10 cellular contexts compared by ENCODE assay signal in genomic region chr6:11229267-11230043, GRCh38. TPM values are rescaled to one million over a fixed set of nuclear protein-coding genes. Genes with fewer than 3 reads are reported as not detected.
DNase-seq lines count a peak whose midpoint lies in the region; ATAC-seq and TF ChIP-seq lines count a peak whose summit lies in the region.
"Had no signal": no experiment of that assay in that cellular context is flagged by ENCODE, and none has a peak within 500 bp of the region (broad histone marks: within the 10 kb centered on the region; RNA-seq: fewer than 3 reads in every experiment).

No MANE protein-coding gene starts in this region.

- H3K4me1 ChIP-seq in PC-9 (replicated peaks; ENCODE audit: insufficient read depth) (peaks cover 35% of the 10 kb centered on the region), SJCRH30 (no peaks in the 10 kb centered on the region)
- H3K4me1 ChIP-seq in naive thymus-derived CD4-positive, alpha-beta T cell (ENCODE audit: control insufficient read depth in 2 of 2, insufficient read depth in 2 of 2, low read length in 2 of 2), result peaks cover 9 to 25% of the 10 kb centered on the region in 2 donors

- no peaks in the 10 kb centered on the region for H4K20me1 ChIP-seq in PC-9 (ENCODE audit: insufficient read depth)

- peak overlapping the region; percentile 96 for H3K4me3 Mint-ChIP-seq in neural crest cell
- H3K4me3 Mint-ChIP-seq in naive thymus-derived CD8-positive, alpha-beta T cell, result peak overlapping the region in 1 of 10 donors; percentile 45
- H3K4me3 Mint-ChIP-seq in naive thymus-derived CD4-positive, alpha-beta T cell, result peak overlapping the region in 2 of 10 donors; percentile 28 to 74

- 0 out of 2 replicates have a peak overlapping the region, but pooled peaks have one; percentile 23 for H2AFZ ChIP-seq in PC-9

- peaks cover 88% of the 10 kb centered on the region for H3K4me1 Mint-ChIP-seq in neural crest cell
- peaks cover 20 to 75% (median 41%) of the 10 kb centered on the region in 4 donors for H3K4me1 Mint-ChIP-seq in naive thymus-derived CD8-positive, alpha-beta T cell
- H3K4me1 Mint-ChIP-seq in naive thymus-derived CD4-positive, alpha-beta T cell, result peaks cover 30 to 79% (median 43%) of the 10 kb centered on the region in 7 donors

- no peaks in the 10 kb centered on the region for H3K27me3 ChIP-seq in PC-9 (ENCODE audit: insufficient read depth, low read depth)
- no peaks in the 10 kb centered on the region for H3K27me3 ChIP-seq in naive thymus-derived CD4-positive, alpha-beta T cell (ENCODE audit: control insufficient read depth in 2 of 2, insufficient read depth in 2 of 2, low read length in 2 of 2)
- no peaks in the 10 kb centered on the region for H3K27me3 ChIP-seq in SJCRH30

- CTCF ChIA-PET in PC-9 (lab: Charles Lee), result interaction anchor here (0.6 to 1.0 kb wide), 3 partner anchors 22 to 1119 kb away, joined by 3 to 4 read pairs (median 3); no protein-coding TSS in a partner anchor
- CTCF ChIA-PET in naive thymus-derived CD4-positive, alpha-beta T cell (lab: Charles Lee), result interaction anchor here (0.6 to 1.0 kb wide), 2 partner anchors 152 to 301 kb away, joined by 3 read pairs; no protein-coding TSS in a partner anchor

- H3K27ac ChIP-seq in PC-9 (peak overlapping the region; percentile 81), SJCRH30 (no peak overlapping the region)
- no peak overlapping the region for H3K27ac ChIP-seq in naive thymus-derived CD4-positive, alpha-beta T cell (ENCODE audit: low read depth, low read length)

- peaks cover 75% of the 10 kb centered on the region for H3K79me2 ChIP-seq in PC-9 (ENCODE audit: low read depth)

- H3K27me3 Mint-ChIP-seq in neural crest cell (ENCODE audit: low read depth), result no peaks in the 10 kb centered on the region
- H3K27me3 Mint-ChIP-seq in naive thymus-derived CD8-positive, alpha-beta T cell, result no peaks in the 10 kb centered on the region
- H3K27me3 Mint-ChIP-seq in naive thymus-derived CD4-positive, alpha-beta T cell, result no peaks in the 10 kb centered on the region

- H3K4me3 ChIP-seq in AG10803 (ENCODE audit: low read length) (peak overlapping the region; percentile 90), PC-9 (peak overlapping the region; percentile 81), SJCRH30 (no peak overlapping the region)
- H3K4me3 ChIP-seq in naive thymus-derived CD4-positive, alpha-beta T cell (ENCODE audit: low read length), result no peak overlapping the region

- H3K36me3 ChIP-seq in PC-9 (ENCODE audit: low read depth) (peaks cover 14% of the 10 kb centered on the region; the same call in 1 of the 2 replicates), SJCRH30 (no peaks in the 10 kb centered on the region)
- no peaks in the 10 kb centered on the region for H3K36me3 ChIP-seq in naive thymus-derived CD4-positive, alpha-beta T cell (ENCODE audit: control insufficient read depth in 2 of 3, insufficient read depth in 3 of 3, low read length in 3 of 3)

- intact Hi-C loops in PC-9 (cut with micrococcal nuclease; ENCODE audit: unreplicated experiment), result loop anchor here (1.0 to 5.0 kb wide), 5 partner anchors 17 to 183 kb away; partner anchors contain the start of gene SMIM13
- intact Hi-C loops in naive thymus-derived CD4-positive, alpha-beta T cell (cut with micrococcal nuclease), result loop anchor here (5.0 to 10.0 kb wide), 4 partner anchors 48 to 535 kb away; partner anchors contain the start of genes C6orf52 (in 1 of the 2) and PAK1IP1 (in 1 of the 2)

- no TSS peak for BruUV-seq in PC-9 (replicated peaks; lab: Mats Ljungman, UMichigan)

- peaks cover 6% of the 10 kb centered on the region for H3K36me3 Mint-ChIP-seq in neural crest cell (ENCODE audit: low read depth)
- H3K36me3 Mint-ChIP-seq in naive thymus-derived CD8-positive, alpha-beta T cell, result no peaks in the 10 kb centered on the region
- H3K36me3 Mint-ChIP-seq in naive thymus-derived CD4-positive, alpha-beta T cell, result peaks cover 0 to 35% (median 8%) of the 10 kb centered on the region in 5 donors

- H3K9me2 ChIP-seq in PC-9 (ENCODE audit: insufficient read depth), result no peaks in the 10 kb centered on the region

- POLR2A ChIA-PET in PC-9 (lab: Charles Lee; ENCODE audit: unreplicated experiment), result interaction anchor here (0.6 to 1.0 kb wide), 11 partner anchors 12 to 709 kb away, joined by 3 to 17 read pairs (median 4); no protein-coding TSS in a partner anchor
- POLR2A ChIA-PET in naive thymus-derived CD8-positive, alpha-beta T cell (lab: Charles Lee), result interaction anchor here (0.9 kb wide), 1 partner anchor 95 kb away, joined by 3 read pairs; no protein-coding TSS in a partner anchor
- POLR2A ChIA-PET in naive thymus-derived CD4-positive, alpha-beta T cell (lab: Charles Lee), result no interaction called here

- peak overlapping the region; percentile 36 for H3K27ac Mint-ChIP-seq in neural crest cell (ENCODE audit: unreplicated experiment)
- H3K27ac Mint-ChIP-seq in naive thymus-derived CD8-positive, alpha-beta T cell, result no peak overlapping the region
- no peak overlapping the region for H3K27ac Mint-ChIP-seq in naive thymus-derived CD4-positive, alpha-beta T cell

- peaks cover 37% of the 10 kb centered on the region for H3F3A ChIP-seq in PC-9 (ENCODE audit: insufficient read depth, low read depth)

- H3K9me3 ChIP-seq in PC-9 (ENCODE audit: insufficient read depth, low read depth) (no peaks in the 10 kb centered on the region), SJCRH30 (replicated peaks) (no peaks in the 10 kb centered on the region)
- H3K9me3 ChIP-seq in naive thymus-derived CD4-positive, alpha-beta T cell (ENCODE audit: control insufficient read depth in 2 of 3, low read length in 3 of 3), result no peaks in the 10 kb centered on the region

- H3K4me2 ChIP-seq in PC-9, result peak overlapping the region; percentile 85

- H3K9me3 Mint-ChIP-seq in neural crest cell, result no peaks in the 10 kb centered on the region
- H3K9me3 Mint-ChIP-seq in naive thymus-derived CD8-positive, alpha-beta T cell, result no peaks in the 10 kb centered on the region
- H3K9me3 Mint-ChIP-seq in naive thymus-derived CD4-positive, alpha-beta T cell, result peaks cover 0 to 8% (median 0%) of the 10 kb centered on the region in 11 donors

- TF ChIP-seq CTCF in AG10803 (conservative IDR thresholded peaks at IDR 0.05; ENCODE audit: low read length) (no peak), PC-9 (conservative IDR thresholded peaks at IDR 0.05) (no peak), neural crest cell (conservative IDR thresholded peaks at IDR 0.05) (no peak)

- ATAC-seq in esophagus mucosa, result peak; percentile 45
- no peak for ATAC-seq in naive thymus-derived CD8-positive, alpha-beta T cell
- ATAC-seq in naive thymus-derived CD4-positive, alpha-beta T cell, result no peak

- DNase-seq in AG10803 (ENCODE audit: low read depth) (no peak), PC-9 (peak; percentile 65 to 94), neural crest cell (ENCODE audit: low read depth, low spot score) (peak; percentile 45), SJCRH30 (no peak), Ammon's horn (ENCODE audit: low spot score) (no peak)
- no peak for DNase-seq in naive thymus-derived CD8-positive, alpha-beta T cell
- DNase-seq in naive thymus-derived CD4-positive, alpha-beta T cell, result no peak
- DNase-seq: NCI-H187; stimulated activated naive CD4-positive, alpha-beta T cell had no signal

RNA-seq across cellular contexts. Expression of gene NEDD9, which starts 3.0 kb away (rescaled TPM):
- total RNA-seq in PC-9 (2021) (35.8 and 57.5 TPM in 2 replicates), esophagus mucosa (4.1 TPM), neural crest cell (14.1 and 15.7 TPM in 2 replicates)
- 10 to 100 TPM; 32.4 to 34.7 TPM for total RNA-seq in naive thymus-derived CD8-positive, alpha-beta T cell
- 10 to 100 TPM; 14.7 to 20.2 (median 17.3) TPM for polyA plus RNA-seq in naive thymus-derived CD8-positive, alpha-beta T cell
- 10 to 100 TPM; 29.4 to 62.9 (median 40.2) TPM for total RNA-seq in naive thymus-derived CD4-positive, alpha-beta T cell
- 10 to 100 TPM; 14.2 to 30.7 TPM for polyA plus RNA-seq in naive thymus-derived CD4-positive, alpha-beta T cell
- total RNA-seq in SJCRH30 (2014; rRNA removed; shearing (Covaris generic)), result 0.42 and 0.71 TPM in 2 replicates

Comparison
In these comparisons a context has a peak if more than half of its experiments do, and no peak if none do; other contexts are left out.
1. DNase-seq: peak in PC-9 (2 of 2) and neural crest cell (single experiment); none in AG10803 (single experiment), naive thymus-derived CD8-positive, alpha-beta T cell (0 of 10), naive thymus-derived CD4-positive, alpha-beta T cell (0 of 9), SJCRH30 (0 of 2) and Ammon's horn (single experiment).
2. H3K4me3 ChIP-seq: peak in AG10803 (single experiment) and PC-9 (single experiment); none in naive thymus-derived CD4-positive, alpha-beta T cell (single experiment) and SJCRH30 (single experiment).